18 cellular contexts compared by ENCODE assay signal in the genomic region with DNA sequence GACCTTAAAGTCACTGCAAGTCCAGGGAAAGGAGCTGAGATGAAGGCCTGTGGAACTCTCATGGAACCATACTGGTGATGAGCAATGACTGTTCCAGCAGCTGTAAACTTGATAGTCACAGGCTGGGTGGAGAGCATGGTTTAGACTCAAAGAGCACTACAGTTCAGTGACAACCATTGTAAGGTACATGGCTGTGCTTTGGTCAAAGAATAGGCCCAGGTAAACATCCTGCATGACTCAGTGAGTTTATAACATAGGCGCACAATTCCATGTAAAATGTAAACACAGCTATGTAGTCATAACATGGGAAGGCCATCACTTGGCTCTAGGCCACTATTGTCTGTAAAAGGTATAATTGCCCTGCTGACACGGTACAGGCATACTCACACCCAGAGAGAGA.
DNase-seq lines count a peak whose midpoint lies in the region; ATAC-seq and TF ChIP-seq lines count a peak whose summit lies in the region.
"Had no signal": no experiment of that assay in that cellular context is flagged by ENCODE, and none has a peak within 500 bp of the region (broad histone marks: within the 10 kb centered on the region; RNA-seq: fewer than 3 reads in every experiment).

No MANE protein-coding gene starts in this region.

- POLR2A ChIA-PET in PC-3 (lab: Charles Lee; ENCODE audit: unreplicated experiment) = no interaction called here

- intact Hi-C loops in PC-3 (cut with micrococcal nuclease) = loop anchor here (5.0 kb wide), 1 partner anchor 189 kb away; no protein-coding TSS in a partner anchor
- intact Hi-C loops in mucosa of descending colon (cut with DNase I, micrococcal nuclease) = no loop called here

- no peak overlapping the region for H3K4me2 ChIP-seq in PC-3 (ENCODE audit: low read length)
- H3K4me2 ChIP-seq: GM23338 had no signal

- H3K4me3 ChIP-seq in PC-3 (ENCODE audit: low read length) = no peak overlapping the region
- H3K4me3 ChIP-seq in mucosa of descending colon = no peak overlapping the region
- H3K4me3 ChIP-seq: GM23338, K562 had no signal

- H3K9me3 ChIP-seq in PC-3 (ENCODE audit: low read length) (no peaks in the 10 kb centered on the region), mucosa of descending colon (no peaks in the 10 kb centered on the region)
- H3K9me3 ChIP-seq: BE2C, Caco-2 had no signal

- H3K9me2 ChIP-seq in PC-3 (replicated peaks; ENCODE audit: low read length) = no peaks in the 10 kb centered on the region

- no TSS peak for BruUV-seq in PC-3 (replicated peaks; lab: Mats Ljungman, UMichigan)

- CTCF ChIA-PET in PC-3 (lab: Charles Lee) = interaction anchor here (0.6 kb wide), 1 partner anchor 92 kb away, joined by 3 read pairs; no protein-coding TSS in a partner anchor

- no peaks in the 10 kb centered on the region for H3K27me3 ChIP-seq in PC-3 (ENCODE audit: low read length)
- H3K27me3 ChIP-seq: BE2C had no signal

- no peak for TF ChIP-seq CTCF in PC-3 (conservative IDR thresholded peaks at IDR 0.05; ENCODE audit: low read depth, low read length)
- TF ChIP-seq CTCF in mucosa of descending colon (IDR thresholded peaks at IDR 0.05) = no peak

- H2AFZ ChIP-seq in PC-3 (ENCODE audit: low read length) = no peak overlapping the region
- H2AFZ ChIP-seq: GM23338 had no signal

- no peaks in the 10 kb centered on the region for H4K20me1 ChIP-seq in PC-3 (ENCODE audit: low read length)

- H3K9ac ChIP-seq in PC-3 (ENCODE audit: low read length) = no peak overlapping the region

- no peaks in the 10 kb centered on the region for H3F3A ChIP-seq in PC-3 (ENCODE audit: low read length, unreplicated experiment)

- H3K36me3 ChIP-seq in PC-3 (ENCODE audit: low read depth, low read length) (no peaks in the 10 kb centered on the region), mucosa of descending colon (ENCODE audit: low read depth) (no peaks in the 10 kb centered on the region)
- H3K36me3 ChIP-seq: BE2C had no signal

- peak overlapping the region; percentile 21 for H3K27ac ChIP-seq in PC-3 (ENCODE audit: low read length)

- ATAC-seq in PC-3 = peak; percentile 91
- peak; percentile 73 for ATAC-seq in mucosa of descending colon
- ATAC-seq in HG02938 (IDR thresholded peaks at IDR 0.05; ENCODE audit: unreplicated experiment) = no peak
- ATAC-seq: GM23338, HCT116, K562 had no signal

- DNase-seq in NCI-H748 (lab: John Stamatoyannopoulos, UW; ENCODE audit: unreplicated experiment) (peak; percentile 54), NCI-H748 treated with DMSO at 0.1 percent for 48 hours (lab: John Stamatoyannopoulos, UW) (no peak), DMS53 (lab: John Stamatoyannopoulos, UW) (peak; percentile 86), PC-3 (peak; percentile 69), mucosa of descending colon (no peak), hypothalamus (lab: John Stamatoyannopoulos, UW) (no peak), cerebellar nuclear complex (lab: John Stamatoyannopoulos, UW) (no peak)
- DNase-seq: BE2C; C1 segment of cervical spinal cord; Caco-2; CD4-positive, CD25-positive, alpha-beta regulatory T cell; CD8-positive, alpha-beta memory T cell; H7; IMR-90 had no signal

- H3K4me1 ChIP-seq in PC-3 (ENCODE audit: insufficient read depth, low read length) (0 out of 2 replicates have a peak, but pooled peaks cover 7% of the 10 kb centered on the region), mucosa of descending colon (ENCODE audit: low read depth) (no peaks in the 10 kb centered on the region)
- H3K4me1 ChIP-seq: BE2C, Caco-2 had no signal

- H3K79me2 ChIP-seq in PC-3 (ENCODE audit: low read length) = no peaks in the 10 kb centered on the region

Comparison
In these comparisons a context has a peak if more than half of its experiments do, and no peak if none do; other contexts are left out.
1. DNase-seq: peak in NCI-H748 (single experiment), DMS53 (single experiment) and PC-3 (single experiment); none in NCI-H748 treated with DMSO at 0.1 percent for 48 hours (single experiment), mucosa of descending colon (0 of 3), hypothalamus (0 of 51) and cerebellar nuclear complex (0 of 2).